In the genomic region with DNA sequence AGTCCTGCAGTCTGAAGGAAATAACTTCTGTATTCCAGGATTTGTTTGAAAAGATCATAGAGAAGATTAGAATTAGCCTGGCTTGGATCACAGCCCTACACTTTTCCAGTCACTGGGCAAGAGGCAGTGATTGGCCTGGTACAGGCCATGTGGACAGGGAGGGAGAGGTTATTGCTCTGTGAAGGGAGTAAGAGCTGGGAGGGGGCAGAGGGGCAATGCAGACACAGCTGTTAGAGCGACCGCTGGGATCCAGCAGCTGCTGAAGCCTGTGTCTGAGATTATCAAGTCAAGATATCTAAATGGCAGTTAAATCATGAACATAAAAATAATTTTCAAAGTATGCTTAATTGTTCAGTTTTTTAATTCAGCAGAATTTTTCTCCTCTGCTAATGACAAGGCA, we compare ENCODE assay signal across 1 cellular context.
TF ChIP-seq lines count a peak whose summit lies in the region.

No MANE protein-coding gene starts in this region.

TF ChIP-seq in IMR-90, 13 proteins besides CTCF, POLR2A, EP300 and RAD21:
- TF ChIP-seq NFE2L2 (IDR thresholded peaks at IDR 0.05; ENCODE audit: low read depth, low read length) (no peak), CEBPB (IDR thresholded peaks at IDR 0.05; ENCODE audit: low read depth, low read length) (no peak), FOS (IDR thresholded peaks at IDR 0.05; ENCODE audit: low read depth, low read length) (no peak), CHD1 (IDR thresholded peaks at IDR 0.05; ENCODE audit: low read depth, low read length) (no peak), SMC3 (IDR thresholded peaks at IDR 0.05; ENCODE audit: low read depth, low read length) (no peak), MAFK (IDR thresholded peaks at IDR 0.05; ENCODE audit: low read depth, low read length) (no peak), RCOR1 (IDR thresholded peaks at IDR 0.05; ENCODE audit: insufficient replicate concordance, low read length) (no peak), MXI1 (IDR thresholded peaks at IDR 0.05; ENCODE audit: borderline replicate concordance, low read depth, low read length) (no peak), BHLHE40 (IDR thresholded peaks at IDR 0.05; ENCODE audit: low read depth, low read length) (no peak), MAZ (IDR thresholded peaks at IDR 0.05; ENCODE audit: borderline replicate concordance, low read depth, low read length) (no peak), USF2 (IDR thresholded peaks at IDR 0.05; ENCODE audit: low read depth, low read length) (no peak), RFX5 (IDR thresholded peaks at IDR 0.05; ENCODE audit: low read depth, low read length) (no peak)
- TF ChIP-seq, protein P1, sequence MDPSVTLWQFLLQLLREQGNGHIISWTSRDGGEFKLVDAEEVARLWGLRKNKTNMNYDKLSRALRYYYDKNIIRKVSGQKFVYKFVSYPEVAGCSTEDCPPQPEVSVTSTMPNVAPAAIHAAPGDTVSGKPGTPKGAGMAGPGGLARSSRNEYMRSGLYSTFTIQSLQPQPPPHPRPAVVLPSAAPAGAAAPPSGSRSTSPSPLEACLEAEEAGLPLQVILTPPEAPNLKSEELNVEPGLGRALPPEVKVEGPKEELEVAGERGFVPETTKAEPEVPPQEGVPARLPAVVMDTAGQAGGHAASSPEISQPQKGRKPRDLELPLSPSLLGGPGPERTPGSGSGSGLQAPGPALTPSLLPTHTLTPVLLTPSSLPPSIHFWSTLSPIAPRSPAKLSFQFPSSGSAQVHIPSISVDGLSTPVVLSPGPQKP (IDR thresholded peaks at IDR 0.05; ENCODE audit: borderline replicate concordance, low read depth, low read length): no peak
